1 cellular context compared by ENCODE assay signal in genomic region chr17:31788956-31789355, GRCh38.
TF ChIP-seq lines count a peak whose summit lies in the region.

No MANE protein-coding gene starts in this region.

TF ChIP-seq in GM23338, 12 proteins besides CTCF, POLR2A, EP300 and RAD21:
- TF ChIP-seq STAT1 (IDR thresholded peaks at IDR 0.05; ENCODE audit: unreplicated experiment) (no peak), NANOG (IDR thresholded peaks at IDR 0.05; ENCODE audit: borderline replicate concordance) (no peak), ZNF331 (CRISPR knock-in tag; IDR thresholded peaks at IDR 0.05; ENCODE audit: low read depth) (no peak), ETS1 (IDR thresholded peaks at IDR 0.05) (no peak), REST (IDR thresholded peaks at IDR 0.05; ENCODE audit: unreplicated experiment) (no peak)
